Comparison of ENCODE assay signal across 7 cellular contexts in genomic region chr18:48868468-48869466, GRCh38.
DNase-seq lines count a peak whose midpoint lies in the region; ATAC-seq lines count a peak whose summit lies in the region.

No MANE protein-coding gene starts in this region.

- peak overlapping the region; percentile 80 for H3K27ac Mint-ChIP-seq in activated naive CD8-positive, alpha-beta T cell treated with anti-CD3 and anti-CD28 coated beads, Interleukin-2, amount 10 ng/mL, durations not matched to agents 7 days and 5 days

- peaks cover under 1% of the 10 kb centered on the region for H3K9me3 Mint-ChIP-seq in activated naive CD8-positive, alpha-beta T cell treated with anti-CD3 and anti-CD28 coated beads, Interleukin-2, amount 10 ng/mL, durations not matched to agents 7 days and 5 days

- POLR2A ChIA-PET in activated naive CD8-positive, alpha-beta T cell treated with anti-CD3 and anti-CD28 coated beads, Interleukin-2, amount 10 ng/mL, durations not matched to agents 7 days and 5 days (lab: Charles Lee): interaction anchor here (1.0 kb wide), 1 partner anchor 27 kb away, joined by 3 read pairs; no protein-coding TSS in a partner anchor

- DNase-seq in NCI-H774 (lab: John Stamatoyannopoulos, UW): peak; percentile 28
- DNase-seq in activated naive CD8-positive, alpha-beta T cell treated with anti-CD3 and anti-CD28 coated beads, Interleukin-2, amount 10 ng/mL, durations not matched to agents 7 days and 5 days: no peak
- peak; percentile 73 for DNase-seq in stimulated activated CD4-positive, alpha-beta T cell treated with anti-CD3 and anti-CD28 coated beads, Interleukin-15, amount 100 ng/mL, for 24 hours
- DNase-seq in A172 (ENCODE audit: low spot score): no peak
- DNase-seq in SHP77 treated with DMSO at 0.1 percent for 48 hours (lab: John Stamatoyannopoulos, UW): no peak

- no peaks in the 10 kb centered on the region for H3K27me3 Mint-ChIP-seq in activated naive CD8-positive, alpha-beta T cell treated with anti-CD3 and anti-CD28 coated beads, Interleukin-2, amount 10 ng/mL, durations not matched to agents 7 days and 5 days

- peaks cover 17% of the 10 kb centered on the region for H3K4me1 Mint-ChIP-seq in activated naive CD8-positive, alpha-beta T cell treated with anti-CD3 and anti-CD28 coated beads, Interleukin-2, amount 10 ng/mL, durations not matched to agents 7 days and 5 days

- ATAC-seq in GM18870 (IDR thresholded peaks at IDR 0.05; ENCODE audit: unreplicated experiment) (peak; percentile 90), HG02610 (IDR thresholded peaks at IDR 0.05; ENCODE audit: unreplicated experiment) (peak; percentile 77)
- peak; percentile 63 for ATAC-seq in activated naive CD8-positive, alpha-beta T cell treated with anti-CD3 and anti-CD28 coated beads, Interleukin-2, amount 10 ng/mL, durations not matched to agents 7 days and 5 days (ENCODE audit: low read depth)

- peaks cover under 1% of the 10 kb centered on the region for H3K36me3 Mint-ChIP-seq in activated naive CD8-positive, alpha-beta T cell treated with anti-CD3 and anti-CD28 coated beads, Interleukin-2, amount 10 ng/mL, durations not matched to agents 7 days and 5 days

- H3K4me3 Mint-ChIP-seq in activated naive CD8-positive, alpha-beta T cell treated with anti-CD3 and anti-CD28 coated beads, Interleukin-2, amount 10 ng/mL, durations not matched to agents 7 days and 5 days: no peak overlapping the region

Comparison
In these comparisons a context has a peak if more than half of its experiments do, and no peak if none do; other contexts are left out.
1. DNase-seq: peak in NCI-H774 (single experiment) and stimulated activated CD4-positive, alpha-beta T cell treated with anti-CD3 and anti-CD28 coated beads, Interleukin-15, amount 100 ng/mL, for 24 hours (single experiment); none in activated naive CD8-positive, alpha-beta T cell treated with anti-CD3 and anti-CD28 coated beads, Interleukin-2, amount 10 ng/mL, durations not matched to agents 7 days and 5 days (single experiment), A172 (single experiment) and SHP77 treated with DMSO at 0.1 percent for 48 hours (single experiment).
2. Peak in every context shown above with its lines, with median percentiles within 50 percentile points of each other: ATAC-seq.